ENCODE assay signal across 14 cellular contexts in the genomic region with DNA sequence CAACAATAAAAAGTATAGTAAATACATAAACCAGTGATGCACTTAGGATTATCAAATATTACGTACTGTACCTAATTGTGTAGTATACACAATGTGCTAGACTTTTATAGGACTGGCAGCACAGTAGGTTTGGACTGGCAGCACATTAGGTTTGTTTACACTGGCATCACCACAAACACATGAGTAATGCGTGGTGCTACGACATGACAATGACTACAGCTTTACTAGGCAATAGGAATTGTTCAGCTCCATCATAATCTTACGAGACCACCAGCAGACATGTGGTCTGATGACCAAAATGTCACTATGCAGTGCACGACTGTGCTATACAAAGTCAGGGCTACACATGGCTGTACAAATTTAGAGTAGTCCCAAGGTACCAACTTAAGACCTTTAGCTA. TPM values are rescaled to one million over a fixed set of nuclear protein-coding genes. Genes with fewer than 3 reads are reported as not detected.
DNase-seq lines count a peak whose midpoint lies in the region; FAIRE-seq and TF ChIP-seq lines count a peak whose summit lies in the region.
"Had no signal": no experiment of that assay in that cellular context is flagged by ENCODE, and none has a peak within 500 bp of the region (broad histone marks: within the 10 kb centered on the region; RNA-seq: fewer than 3 reads in every experiment).

No MANE protein-coding gene starts in this region.

- no peaks in the 10 kb centered on the region for H3K36me3 ChIP-seq in keratinocyte (ENCODE audit: control insufficient read depth in 2 of 2, extremely low read depth in 1 of 2, insufficient read depth in 2 of 2, low read length in 2 of 2)
- H3K36me3 ChIP-seq in esophagus muscularis mucosa: no peaks in the 10 kb centered on the region
- no peaks in the 10 kb centered on the region for H3K36me3 ChIP-seq in ascending aorta
- H3K36me3 ChIP-seq in spleen: no peaks in the 10 kb centered on the region

- dilution Hi-C loops in keratinocyte (cut with MboI; ENCODE audit: extremely low pct_ligation_motif_present, low sequenced_read_pairs): no loop called here

- peak overlapping the region; percentile 88 for H3K4me2 ChIP-seq in keratinocyte (ENCODE audit: control insufficient read depth, extremely low read depth, insufficient read depth, low read depth, low read length)

- TF ChIP-seq EP300 in esophagus muscularis mucosa (IDR thresholded peaks at IDR 0.05): no peak

- peak; percentile 66 for DNase-seq in COR-L47 (lab: John Stamatoyannopoulos, UW)
- DNase-seq in HTR-8/SVneo (ENCODE audit: insufficient read length, low spot score): no peak
- peak; percentile 37 for DNase-seq in amniotic epithelial cell (ENCODE audit: low read depth)
- no peak for DNase-seq in keratinocyte (ENCODE audit: low read depth, low spot score)
- DNase-seq in esophagus muscularis mucosa (ENCODE audit: extremely low spot score): no peak
- DNase-seq in ascending aorta (ENCODE audit: low spot score in 2 of 2): no peak
- no peak for DNase-seq in GM19238 (ENCODE audit: insufficient read length, low spot score)
- no peak for DNase-seq in spleen
- DNase-seq: activated CD4-positive, alpha-beta T cell treated with anti-CD3 and anti-CD28 coated beads, Interleukin-2, amount 50 U/mL, for 48 hours; CD4-positive, CD25-positive, alpha-beta regulatory T cell; NCI-H2107; stimulated activated naive CD8-positive, alpha-beta T cell treated with anti-CD3 and anti-CD28 coated beads, Interleukin-15, amount 100 ng/mL, for 72 hours had no signal

- H2AFZ ChIP-seq in keratinocyte (ENCODE audit: control insufficient read depth, low read length): no peak overlapping the region

- H3K27ac ChIP-seq in keratinocyte (ENCODE audit: control insufficient read depth, insufficient read depth, low read length) (no peak overlapping the region), esophagus muscularis mucosa (replicated peaks in 1 of 4) (no peak overlapping the region), ascending aorta (no peak overlapping the region), spleen (no peak overlapping the region)
- H3K27ac ChIP-seq: SK-N-MC had no signal

- H3K27me3 ChIP-seq in keratinocyte (ENCODE audit: control insufficient read depth, extremely low read depth, insufficient read depth, low read length) (no peaks in the 10 kb centered on the region), esophagus muscularis mucosa (no peaks in the 10 kb centered on the region), ascending aorta (no peaks in the 10 kb centered on the region), spleen (replicated peaks in 1 of 7) (peaks cover 0 to 26% (median 12%) of the 10 kb centered on the region in 7 donors)

- H3K4me3 ChIP-seq in keratinocyte (ENCODE audit: control insufficient read depth in 2 of 3, extremely low read depth in 1 of 3, insufficient read depth in 2 of 3, low read depth in 1 of 3, low read length in 3 of 3): peak overlapping the region in 1 of 3 experiments; percentile 83
- H3K4me3 ChIP-seq in esophagus muscularis mucosa: no peak overlapping the region
- no peak overlapping the region for H3K4me3 ChIP-seq in ascending aorta
- no peak overlapping the region for H3K4me3 ChIP-seq in spleen

- peaks cover 69% of the 10 kb centered on the region for H3K79me2 ChIP-seq in keratinocyte (ENCODE audit: control insufficient read depth, insufficient read depth, low read length)

- intact Hi-C loops in esophagus muscularis mucosa (cut with DNase I): no loop called here
- intact Hi-C loops in ascending aorta (cut with DNase I): loop anchor here (5.0 to 10.0 kb wide), 4 partner anchors 141 to 424 kb away; a partner anchor contains a TSS
- intact Hi-C loops in spleen (cut with DNase I; ENCODE audit: low total_unique reads): no loop called here

- H3K9me3 ChIP-seq in keratinocyte (ENCODE audit: control insufficient read depth, low read depth, low read length) (no peaks in the 10 kb centered on the region), esophagus muscularis mucosa (no peaks in the 10 kb centered on the region), ascending aorta (no peaks in the 10 kb centered on the region), spleen (no peaks in the 10 kb centered on the region)

- peaks cover 2% of the 10 kb centered on the region for H3K9me1 ChIP-seq in keratinocyte (ENCODE audit: control insufficient read depth, extremely low read depth, insufficient read depth, low read length)

- H4K20me1 ChIP-seq in keratinocyte (ENCODE audit: control insufficient read depth, extremely low read depth, insufficient read depth, low read length): peaks cover 4% of the 10 kb centered on the region

- no peak for TF ChIP-seq POLR2A in esophagus muscularis mucosa (IDR thresholded peaks at IDR 0.05; ENCODE audit: low read depth)
- no peak for TF ChIP-seq POLR2A in spleen (IDR thresholded peaks at IDR 0.05)

- FAIRE-seq in HTR-8/SVneo (lab: Jason Lieb, UNC): peak; percentile 59
- peak; percentile 65 for FAIRE-seq in keratinocyte (lab: Jason Lieb, UNC)
- FAIRE-seq: endometrium had no signal

- TF ChIP-seq CTCF in keratinocyte (optimal IDR thresholded peaks at IDR 0.05 in 1 of 3, IDR thresholded peaks at IDR 0.05 in 1 of 3, conservative IDR thresholded peaks at IDR 0.05 in 1 of 3; ENCODE audit: extremely low read depth in 1 of 3, insufficient read depth in 2 of 3, low read length in 3 of 3) (no peak), esophagus muscularis mucosa (IDR thresholded peaks at IDR 0.05) (no peak), ascending aorta (IDR thresholded peaks at IDR 0.05) (no peak), spleen (IDR thresholded peaks at IDR 0.05 in 8 of 11, conservative IDR thresholded peaks at IDR 0.05 in 3 of 11) (no peak)

- H3K4me1 ChIP-seq in keratinocyte (ENCODE audit: control insufficient read depth, extremely low read depth, insufficient read depth, low read length) (peaks cover 42% of the 10 kb centered on the region), esophagus muscularis mucosa (peaks cover 6 to 31% (median 24%) of the 10 kb centered on the region in 4 donors), ascending aorta (peaks cover 0 to 18% of the 10 kb centered on the region in 2 donors), spleen (peaks cover 6 to 79% (median 22%) of the 10 kb centered on the region in 6 donors)

- WGBS in esophagus muscularis mucosa: 73% methylated on average over 5 of the region's 5 CpGs
- WGBS in spleen, 5 donors: 81 to 92% (median 88%) methylated on average over 5 of the region's 5 CpGs

- H3K9ac ChIP-seq in keratinocyte (ENCODE audit: control insufficient read depth, extremely low read depth, insufficient read depth, low read length): no peak overlapping the region

RNA-seq across cellular contexts. Expression of a gene that starts 2.3 kb away (rescaled TPM):
- polyA plus RNA-seq in keratinocyte (64.2 to 121 TPM (median 79.7 TPM) in 3 replicates), spleen (1 to 10 TPM; 1.9 to 3.7 (median 1.9) TPM)
- polyA plus RNA-seq in keratinocyte (2011; ENCODE audit: low read depth): 36.1 TPM
- polyA plus RNA-seq in keratinocyte (2011; cell fraction: cytosol; rRNA removed): 28.2 and 52.9 TPM in 2 replicates
- polyA plus RNA-seq in keratinocyte (2011; cell fraction: nucleus; rRNA removed): 118 and 141 TPM in 2 replicates
- 53.7 and 67.9 TPM in 2 replicates for polyA plus RNA-seq in keratinocyte (2012; ENCODE audit: low replicate concordance)
- polyA minus RNA-seq in keratinocyte: 57.4 to 143 TPM (median 59.2 TPM) in 3 replicates
- polyA minus RNA-seq in keratinocyte (2011; cell fraction: cytosol; rRNA and poly(A)+ RNA removed): 15.0 TPM
- 39.1 and 116 TPM in 2 replicates for polyA minus RNA-seq in keratinocyte (2011; cell fraction: nucleus; rRNA and poly(A)+ RNA removed)
- total RNA-seq in esophagus muscularis mucosa (10 to 100 TPM; 14.1 to 19.9 (median 17.0) TPM), ascending aorta (8.0 TPM), spleen (10 to 100 TPM; 10.4 to 44.1 (median 24.2) TPM)

Comparison
In these comparisons a context has a peak if more than half of its experiments do, and no peak if none do; other contexts are left out.
1. DNase-seq: peak in COR-L47 (single experiment) and amniotic epithelial cell (single experiment); none in HTR-8/SVneo (single experiment), keratinocyte (single experiment), esophagus muscularis mucosa (single experiment), ascending aorta (0 of 2), GM19238 (single experiment) and spleen (single experiment).